In genomic region chr1:154448271-154448905, GRCh38 we compare ENCODE assay signal across 21 cellular contexts. TPM values are rescaled to one million over a fixed set of nuclear protein-coding genes. Genes with fewer than 3 reads are reported as not detected.
DNase-seq lines count a peak whose midpoint lies in the region; ATAC-seq, FAIRE-seq and TF ChIP-seq lines count a peak whose summit lies in the region.
"Had no signal": no experiment of that assay in that cellular context is flagged by ENCODE, and none has a peak within 500 bp of the region (broad histone marks: within the 10 kb centered on the region; RNA-seq: fewer than 3 reads in every experiment).

No MANE protein-coding gene starts in this region.

- DNase-seq in D721Med (ENCODE audit: insufficient read length, low spot score) (peak; percentile 96), NCI-H82 treated with DMSO at 0.1 percent for 48 hours (lab: John Stamatoyannopoulos, UW; ENCODE audit: unreplicated experiment) (peak; percentile 100), heart left ventricle (peak in 1 of 5 donors; percentile 22), neuronal stem cell (ENCODE audit: low spot score) (no peak), head of caudate nucleus (no peak), NCI-H446 treated with DMSO at 0.1 percent for 48 hours (lab: John Stamatoyannopoulos, UW) (no peak), SK-N-SH (no peak)
- DNase-seq in activated T-cell treated with anti-CD3 and anti-CD28 coated beads, Interleukin-2, amount 50 U/mL, for 72 hours = no peak
- DNase-seq: DMS153, H9, NCI-H1417 treated with DMSO at 0.1 percent for 48 hours, NCI-H2029, NCI-H2171 treated with DMSO at 0.1 percent for 48 hours, NCI-H526 treated with DMSO at 0.1 percent for 48 hours, Peyer's patch, SIG-M5, SW 1271 had no signal

- no peak overlapping the region for H3K27ac Mint-ChIP-seq in activated T-cell treated with anti-CD3 and anti-CD28 coated beads, Interleukin-2, amount 50 U/mL, for 72 hours
- H3K27ac Mint-ChIP-seq: H9 had no signal

- H3K4me3 ChIP-seq in heart left ventricle = no peak overlapping the region
- H3K4me3 ChIP-seq in neuronal stem cell (ENCODE audit: low read length in 2 of 2) = no peak overlapping the region
- H3K4me3 ChIP-seq in SK-N-SH (ENCODE audit: low read depth in 2 of 2, low read length in 1 of 2) = no peak overlapping the region
- H3K4me3 ChIP-seq: Peyer's patch had no signal

- peak; percentile 58 to 75 (median 75) for ATAC-seq in heart left ventricle
- ATAC-seq in activated T-cell treated with anti-CD3 and anti-CD28 coated beads, Interleukin-2, amount 50 U/mL, for 72 hours (replicated peaks in 1 of 2) = no peak

- TF ChIP-seq EP300 in SK-N-SH (IDR thresholded peaks at IDR 0.05; ENCODE audit: borderline replicate concordance in 1 of 2, low read depth in 1 of 2, low read length in 1 of 2) = no peak

- H4K20me1 ChIP-seq in SK-N-SH (ENCODE audit: insufficient read depth) = no peaks in the 10 kb centered on the region

- no peak overlapping the region for H3K4me3 Mint-ChIP-seq in activated T-cell treated with anti-CD3 and anti-CD28 coated beads, Interleukin-2, amount 50 U/mL, for 72 hours
- H3K4me3 Mint-ChIP-seq: H9 had no signal

- CTCF ChIA-PET in SK-N-SH (lab: Yijun Ruan, JAX) = interaction anchor here (1.0 to 1.3 kb wide), 2 partner anchors 32 to 98 kb away, joined by 3 to 4 read pairs; no protein-coding TSS in a partner anchor

- no peaks in the 10 kb centered on the region for H3K9me3 Mint-ChIP-seq in activated T-cell treated with anti-CD3 and anti-CD28 coated beads, Interleukin-2, amount 50 U/mL, for 72 hours
- H3K9me3 Mint-ChIP-seq: H9 had no signal

- H3K9me2 ChIP-seq in SK-N-SH = no peaks in the 10 kb centered on the region

- H2BK12ac ChIP-seq in neuronal stem cell (ENCODE audit: low read length) = no peak overlapping the region

- H4K91ac ChIP-seq in neuronal stem cell (ENCODE audit: low read depth, low read length, poor library complexity) = no peak overlapping the region

- no peak overlapping the region for H2BK5ac ChIP-seq in neuronal stem cell (ENCODE audit: low read length)

- intact Hi-C loops in heart left ventricle (cut with DNase I) (no loop called here), head of caudate nucleus (cut with DNase I) (no loop called here)

- TF ChIP-seq POLR2A in heart left ventricle (IDR thresholded peaks at IDR 0.05) = no peak

- no peak overlapping the region for H3K14ac ChIP-seq in neuronal stem cell (ENCODE audit: low read length)

- 66 to 72% (median 69%) methylated on average over 8 of the region's 8 CpGs for WGBS in heart left ventricle, 4 donors
- no CpG with 5 or more reads among the region's 8 CpGs for WGBS in neuronal stem cell (ENCODE audit: extremely low coverage in 2 of 2, insufficient read length in 2 of 2, insufficient replicate concordance in 1 of 2), 2 donors
- WGBS in SK-N-SH (ENCODE audit: low lambda C conversion rate) = 74% methylated on average over 8 of the region's 8 CpGs

- no peaks in the 10 kb centered on the region for H3K79me1 ChIP-seq in neuronal stem cell (ENCODE audit: low read depth, low read length)

- H3K4me1 ChIP-seq in heart left ventricle (peaks cover 0 to 12% (median 4%) of the 10 kb centered on the region in 12 donors), neuronal stem cell (ENCODE audit: control insufficient read depth in 2 of 2, insufficient read depth in 1 of 2, low read depth in 1 of 2, low read length in 2 of 2) (peaks cover 0 to 2% of the 10 kb centered on the region in 2 donors), SK-N-SH (ENCODE audit: control insufficient read depth in 1 of 2, insufficient read depth in 2 of 2, low read depth in 1 of 2, low read length in 1 of 2) (peaks cover 4 to 23% of the 10 kb centered on the region in 2 experiments; a peak in 3 of 4 replicates)
- H3K4me1 ChIP-seq: Peyer's patch had no signal

- no peak overlapping the region for H3K4me2 ChIP-seq in neuronal stem cell (ENCODE audit: insufficient read depth, low read length, poor library complexity, severe bottlenecking)
- H3K4me2 ChIP-seq in SK-N-SH = no peak overlapping the region

- no peak overlapping the region for H4K8ac ChIP-seq in neuronal stem cell (ENCODE audit: low read depth, low read length)

- H3K27me3 Mint-ChIP-seq in activated T-cell treated with anti-CD3 and anti-CD28 coated beads, Interleukin-2, amount 50 U/mL, for 72 hours (ENCODE audit: low read depth) = peaks cover 9% of the 10 kb centered on the region

- no peak overlapping the region for H2BK120ac ChIP-seq in neuronal stem cell (ENCODE audit: low read depth, low read length)

- H3K9ac ChIP-seq in neuronal stem cell (ENCODE audit: low read depth, low read length, poor library complexity) (no peak overlapping the region), SK-N-SH (no peak overlapping the region)

- no peak overlapping the region for H2AFZ ChIP-seq in neuronal stem cell (ENCODE audit: low read length)
- no peak overlapping the region for H2AFZ ChIP-seq in SK-N-SH (ENCODE audit: low read depth)

- no peaks in the 10 kb centered on the region for H3K79me2 ChIP-seq in SK-N-SH (ENCODE audit: insufficient read depth)

- no peak overlapping the region for H3K4ac ChIP-seq in neuronal stem cell (ENCODE audit: low read length)

- H3K23ac ChIP-seq in neuronal stem cell (ENCODE audit: low read depth, low read length, poor library complexity) = no peak overlapping the region

- FAIRE-seq in D721Med (lab: Jason Lieb, UNC) = peak; percentile 99
- FAIRE-seq: GM18507 had no signal

- no peak overlapping the region for H3K18ac ChIP-seq in neuronal stem cell (ENCODE audit: low read length)

- H3K36me3 ChIP-seq in heart left ventricle (peaks cover 0 to 56% (median 28%) of the 10 kb centered on the region in 9 donors), neuronal stem cell (replicated peaks in 1 of 2; ENCODE audit: control insufficient read depth in 2 of 2, insufficient read depth in 2 of 2, low read length in 2 of 2) (no peaks in the 10 kb centered on the region), SK-N-SH (replicated peaks in 1 of 2; ENCODE audit: control insufficient read depth in 1 of 2, insufficient read depth in 2 of 2, low read length in 1 of 2) (no peaks in the 10 kb centered on the region)

- POLR2A ChIA-PET in SK-N-SH (lab: Yijun Ruan, JAX) = no interaction called here

- H3K36me3 Mint-ChIP-seq in activated T-cell treated with anti-CD3 and anti-CD28 coated beads, Interleukin-2, amount 50 U/mL, for 72 hours (ENCODE audit: insufficient read depth in 2 of 2) = peaks cover 0 to 3% of the 10 kb centered on the region in 2 donors

- H2AK5ac ChIP-seq in neuronal stem cell (ENCODE audit: low read depth, low read length) = no peak overlapping the region

- H3K9me3 ChIP-seq in heart left ventricle (no peaks in the 10 kb centered on the region), neuronal stem cell (replicated peaks in 1 of 2; ENCODE audit: control insufficient read depth in 2 of 2, insufficient read depth in 1 of 2, low read depth in 1 of 2, low read length in 2 of 2) (peaks cover 0 to 2% of the 10 kb centered on the region in 2 donors), SK-N-SH (no peaks in the 10 kb centered on the region)
- H3K9me3 ChIP-seq: Peyer's patch had no signal

- no peak overlapping the region for H3K27ac ChIP-seq in heart left ventricle
- H3K27ac ChIP-seq in neuronal stem cell (replicated peaks; ENCODE audit: low read length) = peak overlapping the region; percentile 39
- no peak overlapping the region for H3K27ac ChIP-seq in SK-N-SH (ENCODE audit: low read depth in 2 of 2, low read length in 1 of 2)
- H3K27ac ChIP-seq: Peyer's patch had no signal

- no peak overlapping the region for H2BK15ac ChIP-seq in neuronal stem cell (ENCODE audit: low read length)

- no peak for TF ChIP-seq RAD21 in SK-N-SH (IDR thresholded peaks at IDR 0.05; ENCODE audit: low read length)

- H3K4me1 Mint-ChIP-seq in activated T-cell treated with anti-CD3 and anti-CD28 coated beads, Interleukin-2, amount 50 U/mL, for 72 hours (ENCODE audit: low read depth) = peaks cover 34% of the 10 kb centered on the region

- no peaks in the 10 kb centered on the region for H3K27me3 ChIP-seq in heart left ventricle
- H3K27me3 ChIP-seq in neuronal stem cell (ENCODE audit: control insufficient read depth in 3 of 3, insufficient read depth in 3 of 3, low read depth in 1 of 3, low read length in 3 of 3) = no peaks in the 10 kb centered on the region
- H3K27me3 ChIP-seq in SK-N-SH (ENCODE audit: insufficient read depth) = no peaks in the 10 kb centered on the region
- H3K27me3 ChIP-seq: Peyer's patch had no signal

- H3F3A ChIP-seq in SK-N-SH (replicated peaks; ENCODE audit: insufficient read depth) = no peaks in the 10 kb centered on the region

- TF ChIP-seq CTCF in D721Med (IDR thresholded peaks at IDR 0.05; ENCODE audit: insufficient read depth, missing control alignments) (no peak), heart left ventricle (IDR thresholded peaks at IDR 0.05) (no peak), SK-N-SH (IDR thresholded peaks at IDR 0.05) (no peak)

RNA-seq across cellular contexts. Expression of gene IL6R, which starts 43.2 kb away (rescaled TPM):
- total RNA-seq in heart left ventricle = 10 to 100 TPM in 6 of 9 donors, 1 to 10 TPM in 3; 5.7 to 26.6 (median 13.1) TPM
- polyA plus RNA-seq in heart left ventricle = 1 to 10 TPM; 3.4 to 8.6 TPM
- 0.08 TPM for polyA plus RNA-seq in neuronal stem cell (2013, experiment 1 of 2)
- 0.10 TPM for polyA plus RNA-seq in neuronal stem cell (2013, experiment 2 of 2)
- total RNA-seq in activated T-cell treated with anti-CD3 and anti-CD28 coated beads, Interleukin-2, amount 50 U/mL, for 72 hours = 10 to 100 TPM in 1 of 2 donors, 1 to 10 TPM in 1; 5.7 to 12.6 TPM
- polyA plus RNA-seq in SK-N-SH (2012; rRNA removed) = 1.4 and 2.8 TPM in 2 replicates
- 0.97 and 1.5 TPM in 2 replicates for polyA plus RNA-seq in SK-N-SH (2012; cell fraction: cytosol; rRNA removed)
- polyA plus RNA-seq in SK-N-SH (2012; cell fraction: nucleus; rRNA removed) = 1.8 and 3.7 TPM in 2 replicates

RNA-seq across cellular contexts. Expression of gene TDRD10, which starts 53.6 kb away (rescaled TPM):
- total RNA-seq in heart left ventricle = 1 to 10 TPM in 8 of 9 donors, under 1 TPM in 1; 0.71 to 3.4 (median 1.8) TPM
- 1 to 10 TPM; 2.9 to 3.0 TPM for polyA plus RNA-seq in heart left ventricle
- polyA plus RNA-seq in neuronal stem cell (2013, experiment 1 of 2) = not detected
- not detected for polyA plus RNA-seq in neuronal stem cell (2013, experiment 2 of 2)
- total RNA-seq in activated T-cell treated with anti-CD3 and anti-CD28 coated beads, Interleukin-2, amount 50 U/mL, for 72 hours = under 1 TPM in 1 of 2 donors, not detected in 1; 0.86 TPM
- not detected in 2 replicates for polyA plus RNA-seq in SK-N-SH (2012; rRNA removed)
- polyA plus RNA-seq in SK-N-SH (2012; cell fraction: cytosol; rRNA removed) = not detected in 2 replicates
- not detected in 2 replicates for polyA plus RNA-seq in SK-N-SH (2012; cell fraction: nucleus; rRNA removed)
- total RNA-seq: LHCN-M2 had no signal
- polyA plus RNA-seq: AG04450, BJ had no signal

RNA-seq across cellular contexts. Expression of gene SHE, which starts 53.8 kb away (rescaled TPM):
- total RNA-seq in heart left ventricle = 10 to 100 TPM; 11.1 to 19.4 (median 11.9) TPM
- polyA plus RNA-seq in heart left ventricle (10 to 100 TPM; 10.1 to 17.7 TPM), SK-N-SH (2012; rRNA removed) (not detected in 2 replicates)
- polyA plus RNA-seq in neuronal stem cell (2013, experiment 1 of 2) = 0.10 TPM
- 0.03 TPM for polyA plus RNA-seq in neuronal stem cell (2013, experiment 2 of 2)
- under 1 TPM; 0.19 to 0.49 TPM for total RNA-seq in activated T-cell treated with anti-CD3 and anti-CD28 coated beads, Interleukin-2, amount 50 U/mL, for 72 hours
- not detected in 2 replicates for polyA plus RNA-seq in SK-N-SH (2012; cell fraction: cytosol; rRNA removed)
- not detected in 2 replicates for polyA plus RNA-seq in SK-N-SH (2012; cell fraction: nucleus; rRNA removed)
- total RNA-seq: LHCN-M2 had no signal
- polyA plus RNA-seq: AG04450, BJ had no signal

Comparison
In these comparisons a context has a peak if more than half of its experiments do, and no peak if none do; other contexts are left out.
1. DNase-seq: peak in D721Med (single experiment) and NCI-H82 treated with DMSO at 0.1 percent for 48 hours (single experiment); none in neuronal stem cell (single experiment), head of caudate nucleus (0 of 42), activated T-cell treated with anti-CD3 and anti-CD28 coated beads, Interleukin-2, amount 50 U/mL, for 72 hours (0 of 2), NCI-H446 treated with DMSO at 0.1 percent for 48 hours (single experiment) and SK-N-SH (single experiment).
2. ATAC-seq: peak in heart left ventricle (4 of 4); none in activated T-cell treated with anti-CD3 and anti-CD28 coated beads, Interleukin-2, amount 50 U/mL, for 72 hours (0 of 2).
3. RNA of gene SHE, which starts 53.8 kb away (total RNA-seq): 11.1 to 19.4 TPM in heart left ventricle; 0.19 to 0.49 TPM in activated T-cell treated with anti-CD3 and anti-CD28 coated beads, Interleukin-2, amount 50 U/mL, for 72 hours; every median in the first group is over 4 times any median in the second.